1 cellular context compared by ENCODE assay signal in genomic region chr4:186829740-186830449, GRCh38.
TF ChIP-seq lines count a peak whose summit lies in the region.

No MANE protein-coding gene starts in this region.

TF ChIP-seq in K562, 482 proteins besides CTCF, POLR2A, EP300 and RAD21 (continued from another document and continues in another):
- TF ChIP-seq, protein P1, sequence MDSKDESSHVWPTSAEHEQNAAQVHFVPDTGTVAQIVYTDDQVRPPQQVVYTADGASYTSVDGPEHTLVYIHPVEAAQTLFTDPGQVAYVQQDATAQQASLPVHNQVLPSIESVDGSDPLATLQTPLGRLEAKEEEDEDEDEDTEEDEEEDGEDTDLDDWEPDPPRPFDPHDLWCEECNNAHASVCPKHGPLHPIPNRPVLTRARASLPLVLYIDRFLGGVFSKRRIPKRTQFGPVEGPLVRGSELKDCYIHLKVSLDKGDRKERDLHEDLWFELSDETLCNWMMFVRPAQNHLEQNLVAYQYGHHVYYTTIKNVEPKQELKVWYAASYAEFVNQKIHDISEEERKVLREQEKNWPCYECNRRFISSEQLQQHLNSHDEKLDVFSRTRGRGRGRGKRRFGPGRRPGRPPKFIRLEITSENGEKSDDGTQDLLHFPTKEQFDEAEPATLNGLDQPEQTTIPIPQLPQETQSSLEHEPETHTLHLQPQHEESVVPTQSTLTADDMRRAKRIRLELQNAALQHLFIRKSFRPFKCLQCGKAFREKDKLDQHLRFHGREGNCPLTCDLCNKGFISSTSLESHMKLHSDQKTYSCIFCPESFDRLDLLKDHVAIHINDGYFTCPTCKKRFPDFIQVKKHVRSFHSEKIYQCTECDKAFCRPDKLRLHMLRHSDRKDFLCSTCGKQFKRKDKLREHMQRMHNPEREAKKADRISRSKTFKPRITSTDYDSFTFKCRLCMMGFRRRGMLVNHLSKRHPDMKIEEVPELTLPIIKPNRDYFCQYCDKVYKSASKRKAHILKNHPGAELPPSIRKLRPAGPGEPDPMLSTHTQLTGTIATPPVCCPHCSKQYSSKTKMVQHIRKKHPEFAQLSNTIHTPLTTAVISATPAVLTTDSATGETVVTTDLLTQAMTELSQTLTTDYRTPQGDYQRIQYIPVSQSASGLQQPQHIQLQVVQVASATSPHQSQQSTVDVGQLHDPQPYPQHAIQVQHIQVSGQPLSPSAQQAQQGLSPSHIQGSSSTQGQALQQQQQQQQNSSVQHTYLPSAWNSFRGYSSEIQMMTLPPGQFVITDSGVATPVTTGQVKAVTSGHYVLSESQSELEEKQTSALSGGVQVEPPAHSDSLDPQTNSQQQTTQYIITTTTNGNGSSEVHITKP (IDR thresholded peaks at IDR 0.05; ENCODE audit: partially characterized antibody): no peak
- no peak for TF ChIP-seq PRPF4 (IDR thresholded peaks at IDR 0.05; ENCODE audit: insufficient read depth, low read depth, low read length, poor library complexity, severe bottlenecking)
- TF ChIP-seq ZNF354B (CRISPR knock-in tag; IDR thresholded peaks at IDR 0.05): no peak
- TF ChIP-seq, protein P2, sequence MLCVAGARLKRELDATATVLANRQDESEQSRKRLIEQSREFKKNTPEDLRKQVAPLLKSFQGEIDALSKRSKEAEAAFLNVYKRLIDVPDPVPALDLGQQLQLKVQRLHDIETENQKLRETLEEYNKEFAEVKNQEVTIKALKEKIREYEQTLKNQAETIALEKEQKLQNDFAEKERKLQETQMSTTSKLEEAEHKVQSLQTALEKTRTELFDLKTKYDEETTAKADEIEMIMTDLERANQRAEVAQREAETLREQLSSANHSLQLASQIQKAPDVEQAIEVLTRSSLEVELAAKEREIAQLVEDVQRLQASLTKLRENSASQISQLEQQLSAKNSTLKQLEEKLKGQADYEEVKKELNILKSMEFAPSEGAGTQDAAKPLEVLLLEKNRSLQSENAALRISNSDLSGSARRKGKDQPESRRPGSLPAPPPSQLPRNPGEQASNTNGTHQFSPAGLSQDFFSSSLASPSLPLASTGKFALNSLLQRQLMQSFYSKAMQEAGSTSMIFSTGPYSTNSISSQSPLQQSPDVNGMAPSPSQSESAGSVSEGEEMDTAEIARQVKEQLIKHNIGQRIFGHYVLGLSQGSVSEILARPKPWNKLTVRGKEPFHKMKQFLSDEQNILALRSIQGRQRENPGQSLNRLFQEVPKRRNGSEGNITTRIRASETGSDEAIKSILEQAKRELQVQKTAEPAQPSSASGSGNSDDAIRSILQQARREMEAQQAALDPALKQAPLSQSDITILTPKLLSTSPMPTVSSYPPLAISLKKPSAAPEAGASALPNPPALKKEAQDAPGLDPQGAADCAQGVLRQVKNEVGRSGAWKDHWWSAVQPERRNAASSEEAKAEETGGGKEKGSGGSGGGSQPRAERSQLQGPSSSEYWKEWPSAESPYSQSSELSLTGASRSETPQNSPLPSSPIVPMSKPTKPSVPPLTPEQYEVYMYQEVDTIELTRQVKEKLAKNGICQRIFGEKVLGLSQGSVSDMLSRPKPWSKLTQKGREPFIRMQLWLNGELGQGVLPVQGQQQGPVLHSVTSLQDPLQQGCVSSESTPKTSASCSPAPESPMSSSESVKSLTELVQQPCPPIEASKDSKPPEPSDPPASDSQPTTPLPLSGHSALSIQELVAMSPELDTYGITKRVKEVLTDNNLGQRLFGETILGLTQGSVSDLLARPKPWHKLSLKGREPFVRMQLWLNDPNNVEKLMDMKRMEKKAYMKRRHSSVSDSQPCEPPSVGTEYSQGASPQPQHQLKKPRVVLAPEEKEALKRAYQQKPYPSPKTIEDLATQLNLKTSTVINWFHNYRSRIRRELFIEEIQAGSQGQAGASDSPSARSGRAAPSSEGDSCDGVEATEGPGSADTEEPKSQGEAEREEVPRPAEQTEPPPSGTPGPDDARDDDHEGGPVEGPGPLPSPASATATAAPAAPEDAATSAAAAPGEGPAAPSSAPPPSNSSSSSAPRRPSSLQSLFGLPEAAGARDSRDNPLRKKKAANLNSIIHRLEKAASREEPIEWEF (CRISPR knock-in tag; IDR thresholded peaks at IDR 0.05): no peak
- TF ChIP-seq SETDB1 (IDR thresholded peaks at IDR 0.05; ENCODE audit: low read length): no peak
- no peak for TF ChIP-seq CREB3 (tag; conservative IDR thresholded peaks at IDR 0.05; ENCODE audit: low read depth)
- TF ChIP-seq, protein P3, sequence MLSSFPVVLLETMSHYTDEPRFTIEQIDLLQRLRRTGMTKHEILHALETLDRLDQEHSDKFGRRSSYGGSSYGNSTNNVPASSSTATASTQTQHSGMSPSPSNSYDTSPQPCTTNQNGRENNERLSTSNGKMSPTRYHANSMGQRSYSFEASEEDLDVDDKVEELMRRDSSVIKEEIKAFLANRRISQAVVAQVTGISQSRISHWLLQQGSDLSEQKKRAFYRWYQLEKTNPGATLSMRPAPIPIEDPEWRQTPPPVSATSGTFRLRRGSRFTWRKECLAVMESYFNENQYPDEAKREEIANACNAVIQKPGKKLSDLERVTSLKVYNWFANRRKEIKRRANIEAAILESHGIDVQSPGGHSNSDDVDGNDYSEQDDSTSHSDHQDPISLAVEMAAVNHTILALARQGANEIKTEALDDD (IDR thresholded peaks at IDR 0.05): 0 out of 2 replicates have a peak, but pooled peaks have one; percentile 29
- TF ChIP-seq ZNF347 (CRISPR knock-in tag; IDR thresholded peaks at IDR 0.05; ENCODE audit: low read depth): no peak
- peak in 1 of 2 experiments; percentile 30; a peak in 1 of 4 replicates for TF ChIP-seq TBL1XR1 (IDR thresholded peaks at IDR 0.05; ENCODE audit: low read length in 2 of 2)
- TF ChIP-seq ZBTB17 (CRISPR knock-in tag; IDR thresholded peaks at IDR 0.05): peak; percentile 28; the same call in 1 of the 2 replicates
- TF ChIP-seq, protein P4, sequence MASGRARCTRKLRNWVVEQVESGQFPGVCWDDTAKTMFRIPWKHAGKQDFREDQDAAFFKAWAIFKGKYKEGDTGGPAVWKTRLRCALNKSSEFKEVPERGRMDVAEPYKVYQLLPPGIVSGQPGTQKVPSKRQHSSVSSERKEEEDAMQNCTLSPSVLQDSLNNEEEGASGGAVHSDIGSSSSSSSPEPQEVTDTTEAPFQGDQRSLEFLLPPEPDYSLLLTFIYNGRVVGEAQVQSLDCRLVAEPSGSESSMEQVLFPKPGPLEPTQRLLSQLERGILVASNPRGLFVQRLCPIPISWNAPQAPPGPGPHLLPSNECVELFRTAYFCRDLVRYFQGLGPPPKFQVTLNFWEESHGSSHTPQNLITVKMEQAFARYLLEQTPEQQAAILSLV (tag; IDR thresholded peaks at IDR 0.05): no peak
- no peak for TF ChIP-seq ZNF282 (CRISPR knock-in tag; IDR thresholded peaks at IDR 0.05)
- TF ChIP-seq NR2C2 (CRISPR knock-in tag; IDR thresholded peaks at IDR 0.05): no peak
- TF ChIP-seq NR2C2 (tag; IDR thresholded peaks at IDR 0.05): 0 out of 2 replicates have a peak, but pooled peaks have one; percentile 25
- TF ChIP-seq, protein P5, sequence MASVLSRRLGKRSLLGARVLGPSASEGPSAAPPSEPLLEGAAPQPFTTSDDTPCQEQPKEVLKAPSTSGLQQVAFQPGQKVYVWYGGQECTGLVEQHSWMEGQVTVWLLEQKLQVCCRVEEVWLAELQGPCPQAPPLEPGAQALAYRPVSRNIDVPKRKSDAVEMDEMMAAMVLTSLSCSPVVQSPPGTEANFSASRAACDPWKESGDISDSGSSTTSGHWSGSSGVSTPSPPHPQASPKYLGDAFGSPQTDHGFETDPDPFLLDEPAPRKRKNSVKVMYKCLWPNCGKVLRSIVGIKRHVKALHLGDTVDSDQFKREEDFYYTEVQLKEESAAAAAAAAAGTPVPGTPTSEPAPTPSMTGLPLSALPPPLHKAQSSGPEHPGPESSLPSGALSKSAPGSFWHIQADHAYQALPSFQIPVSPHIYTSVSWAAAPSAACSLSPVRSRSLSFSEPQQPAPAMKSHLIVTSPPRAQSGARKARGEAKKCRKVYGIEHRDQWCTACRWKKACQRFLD (CRISPR knock-in tag; IDR thresholded peaks at IDR 0.05): 0 out of 2 replicates have a peak, but pooled peaks have one; percentile 29
- TF ChIP-seq ZNF518B (CRISPR knock-in tag; IDR thresholded peaks at IDR 0.05): no peak
- TF ChIP-seq HMG20B (CRISPR knock-in tag; IDR thresholded peaks at IDR 0.05): no peak
- no peak for TF ChIP-seq TAL1 (IDR thresholded peaks at IDR 0.05)
- no peak for TF ChIP-seq NFIX (CRISPR knock-in tag; IDR thresholded peaks at IDR 0.05; ENCODE audit: low read depth)
- no peak for TF ChIP-seq ZNF24 (IDR thresholded peaks at IDR 0.05)
- TF ChIP-seq U2AF1 (optimal IDR thresholded peaks at IDR 0.05; ENCODE audit: low read depth, low read length): no peak
- TF ChIP-seq GTF3C2 (IDR thresholded peaks at IDR 0.05; ENCODE audit: borderline replicate concordance, extremely low read depth, insufficient read length): no peak
- no peak for TF ChIP-seq MCM5 (IDR thresholded peaks at IDR 0.05; ENCODE audit: low read depth)
- no peak for TF ChIP-seq FUS (optimal IDR thresholded peaks at IDR 0.05; ENCODE audit: low read depth, low read length)
- TF ChIP-seq, protein P6, sequence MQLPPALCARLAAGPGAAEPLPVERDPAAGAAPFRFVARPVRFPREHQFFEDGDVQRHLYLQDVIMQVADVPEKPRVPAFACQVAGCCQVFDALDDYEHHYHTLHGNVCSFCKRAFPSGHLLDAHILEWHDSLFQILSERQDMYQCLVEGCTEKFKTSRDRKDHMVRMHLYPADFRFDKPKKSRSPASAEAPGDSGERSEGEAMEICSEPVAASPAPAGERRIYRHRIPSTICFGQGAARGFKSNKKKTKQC (CRISPR knock-in tag; IDR thresholded peaks at IDR 0.05): no peak
- peak; percentile 73; the same call in 1 of the 2 replicates for TF ChIP-seq LEF1 (IDR thresholded peaks at IDR 0.05)
- no peak for TF ChIP-seq DIDO1 (tag; IDR thresholded peaks at IDR 0.05; ENCODE audit: low read depth)
- no peak for TF ChIP-seq ATF6 (CRISPR knock-in tag; IDR thresholded peaks at IDR 0.05)
- TF ChIP-seq, protein P7, sequence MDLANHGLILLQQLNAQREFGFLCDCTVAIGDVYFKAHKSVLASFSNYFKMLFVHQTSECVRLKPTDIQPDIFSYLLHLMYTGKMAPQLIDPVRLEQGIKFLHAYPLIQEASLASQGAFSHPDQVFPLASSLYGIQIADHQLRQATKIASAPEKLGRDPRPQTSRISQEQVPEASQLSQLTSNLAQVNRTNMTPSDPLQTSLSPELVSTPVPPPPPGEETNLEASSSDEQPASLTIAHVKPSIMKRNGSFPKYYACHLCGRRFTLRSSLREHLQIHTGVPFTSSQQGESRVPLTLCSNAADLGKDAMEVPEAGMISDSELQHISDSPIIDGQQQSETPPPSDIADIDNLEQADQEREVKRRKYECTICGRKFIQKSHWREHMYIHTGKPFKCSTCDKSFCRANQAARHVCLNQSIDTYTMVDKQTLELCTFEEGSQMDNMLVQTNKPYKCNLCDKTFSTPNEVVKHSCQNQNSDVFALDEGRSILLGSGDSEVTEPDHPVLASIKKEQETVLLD (IDR thresholded peaks at IDR 0.05): no peak
- TF ChIP-seq SNRNP70 (optimal IDR thresholded peaks at IDR 0.05; ENCODE audit: low read depth, low read length): no peak
